In the genomic region with DNA sequence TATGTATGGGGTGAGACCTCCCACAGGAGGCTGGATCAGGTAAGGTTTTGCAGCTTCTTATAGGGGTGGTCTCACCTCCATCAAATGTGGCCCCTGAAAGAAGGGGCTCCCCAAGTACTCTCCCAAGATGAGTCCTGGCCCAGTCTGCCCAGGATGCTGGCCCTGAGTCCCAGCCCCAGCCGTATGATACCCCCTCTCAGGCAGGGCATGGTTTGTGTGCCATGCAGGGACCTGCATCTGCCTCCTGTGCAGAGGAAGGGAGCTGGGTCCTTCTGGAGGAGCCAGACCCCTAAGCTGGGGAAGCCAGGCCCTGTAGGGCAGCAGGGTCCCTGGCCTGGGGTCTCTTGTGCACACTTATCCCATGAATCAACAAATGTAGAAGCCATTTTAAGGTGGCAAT, we compare ENCODE assay signal across 39 cellular contexts. TPM values are rescaled to one million over a fixed set of nuclear protein-coding genes. Genes with fewer than 3 reads are reported as not detected.
"Had no signal": no experiment of that assay in that cellular context is flagged by ENCODE, and none has a peak within 500 bp of the region (broad histone marks: within the 10 kb centered on the region; RNA-seq: fewer than 3 reads in every experiment).

No MANE protein-coding gene starts in this region.

- H3K4me3 ChIP-seq: MG63 had no signal

- H3K27me3 ChIP-seq: MG63 had no signal

- DNase-seq: Karpas-422, Kasumi-1, MG63, MM.1S, MV-4-11, NCI-H1048, NCI-H1092, NCI-H1092 treated with DMSO at 0.1 percent for 48 hours, NCI-H1105, NCI-H1105 treated with DMSO at 0.1 percent for 48 hours, NCI-H1417, NCI-H1417 treated with DMSO at 0.1 percent for 48 hours, NCI-H1436, NCI-H1436 treated with DMSO at 0.1 percent for 48 hours, NCI-H146, NCI-H1694, NCI-H1694 treated with DMSO at 0.1 percent for 48 hours, NCI-H187, NCI-H187 treated with DMSO at 0.1 percent for 48 hours, NCI-H1930, NCI-H2029, NCI-H2029 treated with DMSO at 0.1 percent for 48 hours, NCI-H2081, NCI-H2081 treated with DMSO at 0.1 percent for 48 hours, NCI-H2107, NCI-H2171, NCI-H2171 treated with DMSO at 0.1 percent for 48 hours, NCI-H2227 treated with DMSO at 0.1 percent for 48 hours, NCI-H226, NCI-H345, NCI-H446, NCI-H446 treated with DMSO at 0.1 percent for 48 hours, NCI-H510A, NCI-H510A treated with DMSO at 0.1 percent for 48 hours had no signal

- H3K36me3 ChIP-seq: MG63 had no signal

- H3K27ac ChIP-seq: KMS-11 had no signal

- H3K9me3 ChIP-seq: MG63 had no signal

- H3K9ac ChIP-seq: KMS-11 had no signal

RNA-seq across cellular contexts. Expression of a gene that starts 35.1 kb away (rescaled TPM):
- total RNA-seq: LHCN-M2, M059J, MCF 10A, NCI-H460 had no signal
